ENCODE assay signal across 21 cellular contexts in the genomic region with DNA sequence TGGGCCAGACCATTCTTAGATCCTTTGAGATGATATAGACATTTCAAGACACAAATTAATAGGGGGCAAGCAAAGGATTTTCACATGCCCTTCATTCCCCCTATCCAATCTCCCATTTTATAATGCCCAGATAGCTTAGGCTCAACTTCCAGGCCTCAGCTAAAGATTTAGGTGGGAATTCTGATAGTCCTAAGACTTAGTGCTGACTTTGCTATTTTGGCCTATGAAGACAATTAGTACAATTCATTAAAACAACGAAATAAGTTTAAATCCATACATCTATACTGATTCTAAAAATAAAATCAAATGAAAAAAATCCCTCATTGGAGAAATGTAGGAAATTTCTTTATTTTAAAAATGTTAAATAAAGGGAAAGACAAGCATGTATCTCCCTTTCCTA.
DNase-seq lines count a peak whose midpoint lies in the region; ATAC-seq, FAIRE-seq and TF ChIP-seq lines count a peak whose summit lies in the region.
"Had no signal": no experiment of that assay in that cellular context is flagged by ENCODE, and none has a peak within 500 bp of the region (broad histone marks: within the 10 kb centered on the region; RNA-seq: fewer than 3 reads in every experiment).

No MANE protein-coding gene starts in this region.

- H2BK20ac ChIP-seq in IMR-90 (ENCODE audit: low read depth, low read length): no peak overlapping the region
- no peak overlapping the region for H2BK20ac ChIP-seq in H1 (ENCODE audit: low read length)

- H3K4me1 ChIP-seq in A549: no peaks in the 10 kb centered on the region
- no peaks in the 10 kb centered on the region for H3K4me1 ChIP-seq in IMR-90 (ENCODE audit: control insufficient read depth, insufficient read depth, low read length)
- no peaks in the 10 kb centered on the region for H3K4me1 ChIP-seq in H1 (replicated peaks in 1 of 4; ENCODE audit: control insufficient read depth in 3 of 4, insufficient read depth in 4 of 4, low read length in 3 of 4)
- H3K4me1 ChIP-seq: BLaER1 treated with 17β-estradiol and CSF1 and Interleukin-3, amounts not matched to agents 10 nM and 100 nM; Caco-2 had no signal

- TF ChIP-seq EP300 in A549 (IDR thresholded peaks at IDR 0.05): no peak
- no peak for TF ChIP-seq EP300 in H1 (IDR thresholded peaks at IDR 0.05; ENCODE audit: borderline replicate concordance in 1 of 2, low read depth in 2 of 2, low read length in 2 of 2)

- no peaks in the 10 kb centered on the region for H3K27me3 Mint-ChIP-seq in activated CD4-positive, alpha-beta T cell treated with anti-CD3 and anti-CD28 coated beads for 36 hours
- H3K27me3 Mint-ChIP-seq: B cell; CD4-positive, alpha-beta T cell had no signal

- CTCF ChIA-PET in A549 (lab: Yijun Ruan, JAX) (no interaction called here), IMR-90 (lab: Yijun Ruan, JAX) (no interaction called here), H1 (lab: Charles Lee; ENCODE audit: partially characterized antibody) (no interaction called here)
- CTCF ChIA-PET in activated CD4-positive, alpha-beta T cell treated with anti-CD3 and anti-CD28 coated beads for 36 hours (lab: Charles Lee): interaction anchor here (0.7 kb wide), 1 partner anchor 9 kb away, joined by 3 read pairs; no protein-coding TSS in a partner anchor

- H3K9me3 ChIP-seq in A549 (no peaks in the 10 kb centered on the region), IMR-90 (ENCODE audit: control insufficient read depth, insufficient read depth, low read length) (peaks cover 11% of the 10 kb centered on the region), H1 (ENCODE audit: insufficient read depth in 2 of 2, low read depth in 1 of 2, low read length in 1 of 2) (no peaks in the 10 kb centered on the region)
- H3K9me3 ChIP-seq: BLaER1 treated with 17β-estradiol and CSF1 and Interleukin-3, amounts not matched to agents 10 nM and 100 nM had no signal

- H3K9ac ChIP-seq in IMR-90 (ENCODE audit: low read depth, low read length) (no peak overlapping the region), H1 (replicated peaks in 1 of 4; ENCODE audit: extremely low read depth in 1 of 4, low read depth in 3 of 4, low read length in 3 of 4) (no peak overlapping the region)
- H3K9ac ChIP-seq: BLaER1 treated with 17β-estradiol and CSF1 and Interleukin-3, amounts not matched to agents 10 nM and 100 nM had no signal

- intact Hi-C loops in IMR-90 (cut with micrococcal nuclease): no loop called here
- intact Hi-C loops in activated CD4-positive, alpha-beta T cell treated with anti-CD3 and anti-CD28 coated beads for 36 hours (cut with DNase I, micrococcal nuclease): no loop called here

- no peak for DNase-seq in A549 (ENCODE audit: low read depth in 1 of 2, low spot score in 1 of 2)
- no peak for DNase-seq in IMR-90
- no peak for DNase-seq in H1 (ENCODE audit: low read depth in 1 of 2, low spot score in 2 of 2)
- DNase-seq in activated CD4-positive, alpha-beta T cell treated with anti-CD3 and anti-CD28 coated beads for 36 hours: no peak
- DNase-seq in LoVo (ENCODE audit: low spot score): no peak
- DNase-seq: 8988T; AML-193; Caco-2; Calu3; CD4-positive, alpha-beta T cell; CD8-positive, alpha-beta T cell; DMS79 treated with DMSO at 0.1 percent for 48 hours; GF-D8 had no signal

- H4K20me1 ChIP-seq in IMR-90 (ENCODE audit: insufficient read depth, low read length) (no peaks in the 10 kb centered on the region), H1 (replicated peaks in 1 of 2; ENCODE audit: control insufficient read depth in 1 of 2, insufficient read depth in 2 of 2, low read length in 2 of 2) (no peaks in the 10 kb centered on the region)
- H4K20me1 ChIP-seq: BLaER1 treated with 17β-estradiol and CSF1 and Interleukin-3, amounts not matched to agents 10 nM and 100 nM had no signal

- BruUV-seq in IMR-90 (replicated peaks; lab: Mats Ljungman, UMichigan): no TSS peak

- H4K8ac ChIP-seq in IMR-90 (ENCODE audit: low read depth in 2 of 2, low read length in 2 of 2) (no peak overlapping the region), H1 (ENCODE audit: extremely low read depth, insufficient read depth, low read length) (no peak overlapping the region)

- no peaks in the 10 kb centered on the region for H3K23me2 ChIP-seq in H1 (ENCODE audit: low read depth, low read length)

- H2BK5ac ChIP-seq in IMR-90 (ENCODE audit: low read depth, low read length, poor library complexity, severe bottlenecking) (no peak overlapping the region), H1 (ENCODE audit: low read depth, low read length) (no peak overlapping the region)

- TF ChIP-seq CTCF in A549 (IDR thresholded peaks at IDR 0.05): no peak
- no peak for TF ChIP-seq CTCF in IMR-90 (conservative IDR thresholded peaks at IDR 0.05; ENCODE audit: low read depth, low read length)
- no peak for TF ChIP-seq CTCF in H1 (IDR thresholded peaks at IDR 0.05; ENCODE audit: control extremely low read depth in 1 of 3, insufficient read depth in 1 of 3, low read depth in 1 of 3, low read length in 3 of 3)

- ATAC-seq in A549 (no peak), IMR-90 (ENCODE audit: low read depth) (no peak)
- no peak for ATAC-seq in activated CD4-positive, alpha-beta T cell treated with anti-CD3 and anti-CD28 coated beads for 36 hours
- ATAC-seq: CD8-positive, alpha-beta T cell had no signal

- H3K27ac ChIP-seq in A549 (no peak overlapping the region), IMR-90 (ENCODE audit: insufficient read depth, low read length) (no peak overlapping the region), H1 (ENCODE audit: low read depth, low read length) (no peak overlapping the region)
- H3K27ac ChIP-seq: BLaER1 treated with 17β-estradiol and CSF1 and Interleukin-3, amounts not matched to agents 10 nM and 100 nM; C4-2B had no signal

- no peaks in the 10 kb centered on the region for H3K79me2 ChIP-seq in H1 (ENCODE audit: control insufficient read depth in 1 of 2, insufficient read depth in 2 of 2, low read length in 2 of 2)

- H2AFZ ChIP-seq in IMR-90 (replicated peaks; ENCODE audit: low read length, poor library complexity) (no peak overlapping the region), H1 (ENCODE audit: low read length) (no peak overlapping the region)

- H3K4me3 Mint-ChIP-seq in activated CD4-positive, alpha-beta T cell treated with anti-CD3 and anti-CD28 coated beads for 36 hours: no peak overlapping the region
- H3K4me3 Mint-ChIP-seq: B cell; CD4-positive, alpha-beta T cell; CD8-positive, alpha-beta T cell had no signal

- no peak overlapping the region for H3K4me2 ChIP-seq in A549
- H3K4me2 ChIP-seq in IMR-90 (ENCODE audit: low read depth, low read length): no peak overlapping the region
- no peak overlapping the region for H3K4me2 ChIP-seq in H1 (ENCODE audit: insufficient read depth in 1 of 2, low read depth in 2 of 2, low read length in 2 of 2)
- H3K4me2 ChIP-seq: BLaER1 treated with 17β-estradiol and CSF1 and Interleukin-3, amounts not matched to agents 10 nM and 100 nM had no signal

- no peaks in the 10 kb centered on the region for H3K36me3 ChIP-seq in IMR-90 (ENCODE audit: control insufficient read depth, insufficient read depth, low read length)
- H3K36me3 ChIP-seq in H1 (ENCODE audit: control insufficient read depth in 2 of 4, insufficient read depth in 4 of 4, low read length in 3 of 4): no peaks in the 10 kb centered on the region
- H3K36me3 ChIP-seq: BLaER1 treated with 17β-estradiol and CSF1 and Interleukin-3, amounts not matched to agents 10 nM and 100 nM had no signal

- TF ChIP-seq POLR2A in A549 (IDR thresholded peaks at IDR 0.05; ENCODE audit: low read length) (no peak), IMR-90 (IDR thresholded peaks at IDR 0.05; ENCODE audit: low read depth, low read length) (no peak), H1 (IDR thresholded peaks at IDR 0.05; ENCODE audit: control extremely low read depth in 1 of 2, low read depth in 2 of 2, low read length in 2 of 2) (no peak)

- H2AK9ac ChIP-seq in IMR-90 (replicated peaks; ENCODE audit: low read depth, low read length, poor library complexity): no peak overlapping the region

- POLR2A ChIA-PET in A549 (lab: Yijun Ruan, JAX): no interaction called here
- POLR2A ChIA-PET in IMR-90 (lab: Charles Lee; ENCODE audit: unreplicated experiment): no interaction called here
- POLR2A ChIA-PET in H1 (lab: Charles Lee; ENCODE audit: partially characterized antibody): no interaction called here
- POLR2A ChIA-PET in activated CD4-positive, alpha-beta T cell treated with anti-CD3 and anti-CD28 coated beads for 36 hours (lab: Charles Lee): no interaction called here

- H3K4me1 Mint-ChIP-seq in activated CD4-positive, alpha-beta T cell treated with anti-CD3 and anti-CD28 coated beads for 36 hours: no peaks in the 10 kb centered on the region
- H3K4me1 Mint-ChIP-seq: B cell had no signal

- H4K91ac ChIP-seq in IMR-90 (ENCODE audit: insufficient read depth, low read depth, low read length) (no peak overlapping the region), H1 (replicated peaks; ENCODE audit: insufficient read length, low read length) (no peak overlapping the region)

- 0% methylated on average over 1 of the region's 1 CpG for WGBS in A549 (ENCODE audit: missing lambda C conversion rate)
- no CpG with 5 or more reads among the region's 1 CpG for WGBS in IMR-90 (ENCODE audit: extremely low coverage in 2 of 2, insufficient read length in 1 of 2), 2 experiments
- 76% methylated on average over 1 of the region's 1 CpG; no CpG with 5 or more reads in 1 of the 2 experiments for WGBS in H1 (ENCODE audit: extremely low coverage in 1 of 2, insufficient coverage in 1 of 2, insufficient read length in 1 of 2, insufficient replicate concordance in 2 of 2, low coverage in 1 of 2, low lambda C conversion rate in 2 of 2, missing lambda C conversion rate in 1 of 2), 2 experiments

- in situ Hi-C loops in IMR-90 (cut with MboI; ENCODE audit: low sequenced_read_pairs): no loop called here

- H2BK120ac ChIP-seq in IMR-90 (ENCODE audit: low read depth, low read length): no peak overlapping the region
- no peak overlapping the region for H2BK120ac ChIP-seq in H1 (replicated peaks; ENCODE audit: low read depth, low read length)

- H4K5ac ChIP-seq in IMR-90 (ENCODE audit: low read depth, low read length) (no peak overlapping the region), H1 (ENCODE audit: insufficient read length, low read depth, low read length) (no peak overlapping the region)

- FAIRE-seq in A549 (lab: Jason Lieb, UNC) (no peak), H1 (lab: Jason Lieb, UNC) (no peak)
- FAIRE-seq: A204.1, D721Med, G401.6, GM12891, GM19239 had no signal

- H3K4ac ChIP-seq in IMR-90 (ENCODE audit: low read depth, low read length): no peak overlapping the region
- H3K4ac ChIP-seq in H1 (replicated peaks; ENCODE audit: insufficient read length, low read depth, low read length): no peak overlapping the region

- H3K4me3 ChIP-seq in A549 (no peak overlapping the region), IMR-90 (ENCODE audit: insufficient read depth, low read depth, low read length) (no peak overlapping the region), H1 (ENCODE audit: extremely low read depth in 1 of 4, insufficient read depth in 2 of 4, low read depth in 3 of 4, low read length in 4 of 4) (no peak overlapping the region)
- H3K4me3 ChIP-seq: BLaER1 treated with 17β-estradiol and CSF1 and Interleukin-3, amounts not matched to agents 10 nM and 100 nM had no signal

- H3K9me3 Mint-ChIP-seq in activated CD4-positive, alpha-beta T cell treated with anti-CD3 and anti-CD28 coated beads for 36 hours (ENCODE audit: low read depth): peaks cover 2% of the 10 kb centered on the region

- H3K23ac ChIP-seq in IMR-90 (ENCODE audit: low read depth, low read length) (no peak overlapping the region), H1 (ENCODE audit: insufficient read length) (no peak overlapping the region)

- H3K18ac ChIP-seq in IMR-90 (ENCODE audit: low read depth, low read length) (no peak overlapping the region), H1 (ENCODE audit: extremely low read depth, low read length) (no peak overlapping the region)

- no peak overlapping the region for H3K56ac ChIP-seq in IMR-90 (ENCODE audit: extremely low read depth, insufficient read depth, low read length)
- H3K56ac ChIP-seq in H1 (replicated peaks; ENCODE audit: insufficient read length, low read depth, low read length): no peak overlapping the region

- H3K79me1 ChIP-seq in IMR-90 (ENCODE audit: low read depth in 1 of 2, low read length in 2 of 2) (no peaks in the 10 kb centered on the region), H1 (ENCODE audit: low read depth, low read length) (no peaks in the 10 kb centered on the region)

- H2BK12ac ChIP-seq in H1 (ENCODE audit: low read depth, low read length): no peak overlapping the region

- no peaks in the 10 kb centered on the region for H3K9me1 ChIP-seq in IMR-90 (ENCODE audit: insufficient read depth, low read length)

- dilution Hi-C loops in IMR-90 (cut with HindIII; ENCODE audit: low sequenced_read_pairs, unreplicated experiment): no loop called here

- TF ChIP-seq RAD21 in A549 (conservative IDR thresholded peaks at IDR 0.05 in 1 of 2, IDR thresholded peaks at IDR 0.05 in 1 of 2) (no peak), IMR-90 (IDR thresholded peaks at IDR 0.05; ENCODE audit: low read length) (no peak), H1 (IDR thresholded peaks at IDR 0.05 in 1 of 2, conservative IDR thresholded peaks at IDR 0.05 in 1 of 2; ENCODE audit: low read depth in 2 of 2, low read length in 2 of 2) (no peak)

- H3K14ac ChIP-seq in IMR-90 (replicated peaks; ENCODE audit: low read depth, low read length) (no peak overlapping the region), H1 (ENCODE audit: insufficient read length) (no peak overlapping the region)

- H2AK5ac ChIP-seq in IMR-90 (ENCODE audit: low read depth, low read length) (no peak overlapping the region), H1 (ENCODE audit: low read depth, low read length) (no peak overlapping the region)

- H3K36me3 Mint-ChIP-seq in activated CD4-positive, alpha-beta T cell treated with anti-CD3 and anti-CD28 coated beads for 36 hours (ENCODE audit: low read depth): no peaks in the 10 kb centered on the region
- H3K36me3 Mint-ChIP-seq: CD8-positive, alpha-beta T cell had no signal

- no peaks in the 10 kb centered on the region for H3K27me3 ChIP-seq in IMR-90 (ENCODE audit: control insufficient read depth, insufficient read depth, low read length)
- H3K27me3 ChIP-seq in H1 (replicated peaks in 1 of 4; ENCODE audit: control insufficient read depth in 3 of 4, extremely low read depth in 1 of 4, insufficient read depth in 3 of 4, low read length in 3 of 4): no peaks in the 10 kb centered on the region
- H3K27me3 ChIP-seq: BLaER1 treated with 17β-estradiol and CSF1 and Interleukin-3, amounts not matched to agents 10 nM and 100 nM had no signal

- no peak overlapping the region for H2BK15ac ChIP-seq in IMR-90 (ENCODE audit: low read depth, low read length)
- no peak overlapping the region for H2BK15ac ChIP-seq in H1 (ENCODE audit: low read length)

- no peak overlapping the region for H3K27ac Mint-ChIP-seq in activated CD4-positive, alpha-beta T cell treated with anti-CD3 and anti-CD28 coated beads for 36 hours
- H3K27ac Mint-ChIP-seq: B cell; CD4-positive, alpha-beta T cell; CD8-positive, alpha-beta T cell had no signal
